Comparison of ENCODE assay signal across 8 cellular contexts in genomic region chr9:133143639-133144141, GRCh38. TPM values are rescaled to one million over a fixed set of nuclear protein-coding genes. Genes with fewer than 3 reads are reported as not detected.
A peak's percentile ranks its signal among the peaks of the same experiment; 100 is the strongest.
DNase-seq lines count a peak whose midpoint lies in the region; ATAC-seq and TF ChIP-seq lines count a peak whose summit lies in the region.

No MANE protein-coding gene starts in this region.

- H3K27ac Mint-ChIP-seq in CD14-positive monocyte (peak overlapping the region in 5 of 7 donors; percentile 5 to 89 (median 71)), neural progenitor cell (no peak overlapping the region)
- peak overlapping the region; percentile 84 for H3K27ac Mint-ChIP-seq in dendritic cell treated with granulocyte-macrophage colony-stimulating factor and Interleukin-4, amounts not matched to agents 40 ng/mL and 50 ng/mL, for 4 days

- no peak for ATAC-seq in HG02571 (IDR thresholded peaks at IDR 0.05; ENCODE audit: unreplicated experiment)

- no peak overlapping the region for H2AFZ ChIP-seq in neural progenitor cell (replicated peaks)

- intact Hi-C loops in CD14-positive monocyte (cut with micrococcal nuclease), result loop anchor here in 1 of 2 donors (1.0 kb wide), 1 partner anchor 40 kb away; no protein-coding TSS in a partner anchor
- intact Hi-C loops in dendritic cell treated with granulocyte-macrophage colony-stimulating factor and Interleukin-4, amounts not matched to agents 40 ng/mL and 50 ng/mL, for 4 days (cut with micrococcal nuclease), result loop anchor here (1.0 kb wide), 1 partner anchor 40 kb away; no protein-coding TSS in a partner anchor

- H3K27ac ChIP-seq in KOPT-K1 (ENCODE audit: low read depth, low read length, poor library complexity, severe bottlenecking) (peak overlapping the region; percentile 47), neural progenitor cell (no peak overlapping the region)

- DNase-seq in CD14-positive monocyte (ENCODE audit: low spot score) (no peak), neural progenitor cell (ENCODE audit: low spot score) (no peak), dermis blood vessel endothelial cell (no peak), dedifferentiated amniotic fluid mesenchymal stem cell (ENCODE audit: extremely low spot score) (no peak), iPS-NIHi7 (ENCODE audit: extremely low spot score) (no peak)

- H3K9ac ChIP-seq in neural progenitor cell, result peak overlapping the region; percentile 10

- TF ChIP-seq CTCF in CD14-positive monocyte (IDR thresholded peaks at IDR 0.05) (no peak), neural progenitor cell (IDR thresholded peaks at IDR 0.05) (no peak)

- H3K36me3 ChIP-seq in KOPT-K1 (ENCODE audit: insufficient read depth, low read length) (no peaks in the 10 kb centered on the region; the same call in 1 of the 2 replicates), neural progenitor cell (no peaks in the 10 kb centered on the region)

- H3K36me3 Mint-ChIP-seq in CD14-positive monocyte, result no peaks in the 10 kb centered on the region
- H3K36me3 Mint-ChIP-seq in dendritic cell treated with granulocyte-macrophage colony-stimulating factor and Interleukin-4, amounts not matched to agents 40 ng/mL and 50 ng/mL, for 4 days (ENCODE audit: low read depth), result peaks cover 50% of the 10 kb centered on the region
- no peaks in the 10 kb centered on the region for H3K36me3 Mint-ChIP-seq in neural progenitor cell

- peak overlapping the region; percentile 48 for H3K4me3 ChIP-seq in neural progenitor cell

- peaks cover 69% of the 10 kb centered on the region for H3K79me2 ChIP-seq in neural progenitor cell (ENCODE audit: low read depth)

- peak overlapping the region; percentile 77 for H3K4me2 ChIP-seq in neural progenitor cell

- peaks cover 9% of the 10 kb centered on the region for H3K4me1 ChIP-seq in neural progenitor cell

- peaks cover 9% of the 10 kb centered on the region for H3F3A ChIP-seq in neural progenitor cell (ENCODE audit: low read depth)

- H3K4me3 Mint-ChIP-seq in CD14-positive monocyte, result peak overlapping the region; percentile 60 to 85
- H3K4me3 Mint-ChIP-seq in dendritic cell treated with granulocyte-macrophage colony-stimulating factor and Interleukin-4, amounts not matched to agents 40 ng/mL and 50 ng/mL, for 4 days, result peak overlapping the region; percentile 80
- peak overlapping the region; percentile 77 for H3K4me3 Mint-ChIP-seq in neural progenitor cell

- H3K4me1 Mint-ChIP-seq in CD14-positive monocyte (peaks cover 40% of the 10 kb centered on the region), neural progenitor cell (peaks cover 52% of the 10 kb centered on the region)
- peaks cover 95% of the 10 kb centered on the region for H3K4me1 Mint-ChIP-seq in dendritic cell treated with granulocyte-macrophage colony-stimulating factor and Interleukin-4, amounts not matched to agents 40 ng/mL and 50 ng/mL, for 4 days (ENCODE audit: low read depth)

- H3K27me3 Mint-ChIP-seq in CD14-positive monocyte (ENCODE audit: low read depth in 3 of 3) (peaks cover 0 to 10% (median 10%) of the 10 kb centered on the region in 3 donors), neural progenitor cell (ENCODE audit: insufficient read depth, low read depth) (peaks cover 10% of the 10 kb centered on the region)
- no peaks in the 10 kb centered on the region for H3K27me3 Mint-ChIP-seq in dendritic cell treated with granulocyte-macrophage colony-stimulating factor and Interleukin-4, amounts not matched to agents 40 ng/mL and 50 ng/mL, for 4 days

- H4K20me1 ChIP-seq in neural progenitor cell (ENCODE audit: low read depth), result peaks cover 85% of the 10 kb centered on the region

- no peaks in the 10 kb centered on the region for H3K27me3 ChIP-seq in neural progenitor cell

- no peaks in the 10 kb centered on the region for H3K9me3 ChIP-seq in KOPT-K1 (ENCODE audit: insufficient read depth, low read length, poor library complexity, severe bottlenecking)
- H3K9me3 ChIP-seq in neural progenitor cell (ENCODE audit: low read depth), result no peaks in the 10 kb centered on the region

- H3K9me3 Mint-ChIP-seq in CD14-positive monocyte (no peaks in the 10 kb centered on the region), neural progenitor cell (no peaks in the 10 kb centered on the region)
- no peaks in the 10 kb centered on the region for H3K9me3 Mint-ChIP-seq in dendritic cell treated with granulocyte-macrophage colony-stimulating factor and Interleukin-4, amounts not matched to agents 40 ng/mL and 50 ng/mL, for 4 days

RNA-seq across cellular contexts. Expression of gene GBGT1, which starts 20.0 kb away (rescaled TPM):
- polyA plus RNA-seq in CD14-positive monocyte, result 1 to 10 TPM; 7.1 to 8.0 TPM
- 2.0 and 3.0 TPM in 2 replicates for total RNA-seq in neural progenitor cell (ENCODE audit: low replicate concordance)
- total RNA-seq in dermis blood vessel endothelial cell, result 15.7 and 28.0 TPM in 2 replicates

RNA-seq across cellular contexts. Expression of gene RALGDS, which starts 22.6 kb away (rescaled TPM):
- 1 to 10 TPM; 3.5 to 4.2 TPM for polyA plus RNA-seq in CD14-positive monocyte
- 24.1 and 58.8 TPM in 2 replicates for total RNA-seq in neural progenitor cell (ENCODE audit: low replicate concordance)
- total RNA-seq in dermis blood vessel endothelial cell, result 68.7 and 68.9 TPM in 2 replicates
